10 cellular contexts compared by ENCODE assay signal in the genomic region with DNA sequence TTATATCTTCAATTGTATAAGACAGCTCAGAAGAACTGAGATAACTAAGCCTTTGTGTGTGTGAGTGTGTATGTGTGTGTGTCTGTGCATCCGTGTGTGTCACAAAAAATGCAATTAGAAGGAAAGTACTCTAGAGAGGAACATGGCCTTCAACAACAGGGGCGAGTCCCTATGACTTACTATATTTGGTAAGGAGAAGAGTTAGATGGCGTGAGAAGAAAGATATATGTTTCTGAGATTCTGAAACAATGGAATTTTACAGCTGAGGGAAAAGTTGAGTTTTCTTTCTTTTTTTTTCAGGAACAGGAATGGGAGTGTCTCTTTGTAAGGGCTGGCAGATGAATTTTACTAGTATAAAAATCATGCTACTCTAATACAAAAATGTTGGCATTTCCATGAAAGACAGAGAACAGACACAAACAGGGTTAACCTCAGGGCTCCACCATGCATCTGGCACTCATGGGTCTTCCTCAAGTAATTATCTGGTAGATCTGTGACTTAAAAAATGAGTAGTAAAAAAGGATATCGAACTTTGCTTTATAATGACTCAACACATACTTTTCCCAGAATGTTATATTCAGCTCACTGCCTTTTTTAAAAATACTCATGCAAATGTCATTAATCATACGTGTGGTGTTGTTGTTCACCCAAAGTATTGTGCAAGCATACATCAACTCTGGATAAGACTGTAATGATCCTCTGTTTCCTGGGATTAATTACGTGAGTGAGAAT. TPM values are rescaled to one million over a fixed set of nuclear protein-coding genes. Genes with fewer than 3 reads are reported as not detected.
DNase-seq lines count a peak whose midpoint lies in the region; ATAC-seq and TF ChIP-seq lines count a peak whose summit lies in the region.
"Had no signal": no experiment of that assay in that cellular context is flagged by ENCODE, and none has a peak within 500 bp of the region (broad histone marks: within the 10 kb centered on the region; RNA-seq: fewer than 3 reads in every experiment).

No MANE protein-coding gene starts in this region.

- no peaks in the 10 kb centered on the region for H3F3A ChIP-seq in neural progenitor cell (ENCODE audit: low read depth)

- DNase-seq in AG08396 (ENCODE audit: low spot score) (peak; percentile 50), SJCRH30 (no peak), neural progenitor cell (ENCODE audit: low spot score) (no peak)
- DNase-seq: right lobe of liver had no signal

- H3K4me2 ChIP-seq in neural progenitor cell, result no peak overlapping the region

- H3K4me1 ChIP-seq in SJCRH30, result peaks cover 10% of the 10 kb centered on the region
- peaks cover 0 to 5% of the 10 kb centered on the region in 2 donors for H3K4me1 ChIP-seq in esophagus (ENCODE audit: control insufficient read depth in 2 of 2, insufficient read depth in 2 of 2, low read length in 1 of 2)
- no peaks in the 10 kb centered on the region for H3K4me1 ChIP-seq in neural progenitor cell
- H3K4me1 ChIP-seq: right lobe of liver had no signal

- peaks cover 17% of the 10 kb centered on the region for H3K4me1 Mint-ChIP-seq in neural progenitor cell
- H3K4me1 Mint-ChIP-seq: B cell had no signal

- no peaks in the 10 kb centered on the region for H3K9me3 Mint-ChIP-seq in neural progenitor cell

- ATAC-seq in GM18868 (IDR thresholded peaks at IDR 0.05; ENCODE audit: unreplicated experiment) (no peak), HG02840 (IDR thresholded peaks at IDR 0.05; ENCODE audit: low FRiP score, unreplicated experiment) (no peak), HG02571 (IDR thresholded peaks at IDR 0.05; ENCODE audit: unreplicated experiment) (no peak), HG03342 (IDR thresholded peaks at IDR 0.05; ENCODE audit: unreplicated experiment) (no peak)

- peaks cover 3% of the 10 kb centered on the region for H3K27me3 Mint-ChIP-seq in neural progenitor cell (ENCODE audit: insufficient read depth, low read depth)

- H4K20me1 ChIP-seq in neural progenitor cell (ENCODE audit: low read depth), result no peaks in the 10 kb centered on the region

- H3K4me3 Mint-ChIP-seq in neural progenitor cell, result no peak overlapping the region
- H3K4me3 Mint-ChIP-seq: B cell had no signal

- no peaks in the 10 kb centered on the region for H3K36me3 ChIP-seq in SJCRH30
- H3K36me3 ChIP-seq in esophagus (ENCODE audit: control insufficient read depth in 2 of 2, insufficient read depth in 2 of 2, low read length in 1 of 2), result no peaks in the 10 kb centered on the region
- H3K36me3 ChIP-seq in neural progenitor cell, result no peaks in the 10 kb centered on the region
- H3K36me3 ChIP-seq: right lobe of liver had no signal

- H3K79me2 ChIP-seq in neural progenitor cell (ENCODE audit: low read depth), result no peaks in the 10 kb centered on the region

- no peak overlapping the region for H2AFZ ChIP-seq in neural progenitor cell (replicated peaks)

- H3K9me3 ChIP-seq in SJCRH30 (replicated peaks) (no peaks in the 10 kb centered on the region), esophagus (ENCODE audit: control insufficient read depth in 2 of 2, insufficient read depth in 1 of 2, low read depth in 1 of 2, low read length in 1 of 2) (no peaks in the 10 kb centered on the region), neural progenitor cell (ENCODE audit: low read depth) (no peaks in the 10 kb centered on the region)
- H3K9me3 ChIP-seq: right lobe of liver had no signal

- no peak for TF ChIP-seq CTCF in neural progenitor cell (IDR thresholded peaks at IDR 0.05)

- no peak overlapping the region for H3K9ac ChIP-seq in neural progenitor cell

- no peaks in the 10 kb centered on the region for H3K36me3 Mint-ChIP-seq in neural progenitor cell

- peak overlapping the region; percentile 18 for H3K27ac Mint-ChIP-seq in neural progenitor cell
- H3K27ac Mint-ChIP-seq: B cell had no signal

- WGBS in esophagus, 2 donors, result 39 to 49% methylated on average over 6 of the region's 6 CpGs

- H3K27ac ChIP-seq in SJCRH30, result 0 out of 2 replicates have a peak overlapping the region, but pooled peaks have one; percentile 6
- peak overlapping the region; percentile 68 to 73 for H3K27ac ChIP-seq in esophagus (ENCODE audit: low read depth in 2 of 2, low read length in 1 of 2)
- no peak overlapping the region for H3K27ac ChIP-seq in neural progenitor cell

- H3K4me3 ChIP-seq in SJCRH30, result no peak overlapping the region
- no peak overlapping the region for H3K4me3 ChIP-seq in esophagus (ENCODE audit: low read depth in 1 of 2, low read length in 2 of 2)
- H3K4me3 ChIP-seq in neural progenitor cell, result no peak overlapping the region
- H3K4me3 ChIP-seq: right lobe of liver had no signal

- H3K27me3 ChIP-seq in SJCRH30 (no peaks in the 10 kb centered on the region), esophagus (ENCODE audit: control insufficient read depth in 1 of 2, insufficient read depth in 2 of 2, low read length in 2 of 2) (no peaks in the 10 kb centered on the region), neural progenitor cell (no peaks in the 10 kb centered on the region)
- H3K27me3 ChIP-seq: right lobe of liver had no signal

RNA-seq across cellular contexts. Expression of gene SASH1, which starts 12.9 kb away (rescaled TPM):
- 32.8 and 33.8 TPM in 2 replicates for total RNA-seq in SJCRH30 (2014; rRNA removed; shearing (Covaris generic))
- polyA plus RNA-seq in esophagus, result 10 to 100 TPM; 29.6 to 59.0 TPM
- total RNA-seq in neural progenitor cell (ENCODE audit: low replicate concordance), result 10.2 and 11.8 TPM in 2 replicates
